21 cellular contexts compared by ENCODE assay signal in the genomic region with DNA sequence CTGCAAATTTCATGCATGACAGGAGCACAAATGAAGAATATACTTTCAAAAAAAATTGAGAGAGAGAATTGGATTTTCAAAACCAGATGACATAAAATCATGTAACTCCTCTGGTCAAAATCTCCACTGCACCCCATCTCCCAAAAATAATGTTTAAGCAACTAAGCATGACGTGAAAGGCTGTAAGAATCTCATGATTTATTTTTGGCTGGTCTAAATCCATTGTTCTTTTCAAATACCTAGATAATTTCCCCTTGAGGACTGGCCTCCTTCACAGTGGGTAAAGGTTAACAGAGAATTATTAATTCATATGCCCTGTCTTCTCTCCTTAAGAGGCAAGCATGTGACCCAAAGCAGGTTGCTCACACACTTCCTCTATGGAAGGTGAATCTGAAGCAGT.
"Had no signal": no experiment of that assay in that cellular context is flagged by ENCODE, and none has a peak within 500 bp of the region (broad histone marks: within the 10 kb centered on the region; RNA-seq: fewer than 3 reads in every experiment).

No MANE protein-coding gene starts in this region.

- ATAC-seq: activated CD8-positive, alpha-beta T cell treated with anti-CD3 and anti-CD28 coated beads, Interleukin-2, amount 10 ng/mL, durations not matched to agents 7 days and 5 days; activated naive CD4-positive, alpha-beta T cell treated with anti-CD3 and anti-CD28 coated beads, Interleukin-2, amount 50 U/mL, for 72 hours; activated T-helper 17 cell treated with anti-CD3 and anti-CD28 coated beads, Interleukin-2, amount 50 U/mL, for 72 hours; effector memory CD8-positive, alpha-beta T cell; heart right ventricle; left lobe of liver; naive thymus-derived CD4-positive, alpha-beta T cell had no signal

- H3K36me3 ChIP-seq: ovary, prostate gland, vagina had no signal

- H3K4me3 Mint-ChIP-seq: activated CD8-positive, alpha-beta T cell treated with anti-CD3 and anti-CD28 coated beads, Interleukin-2, amount 10 ng/mL, durations not matched to agents 7 days and 5 days; activated T-helper 17 cell treated with anti-CD3 and anti-CD28 coated beads, Interleukin-2, amount 50 U/mL, for 72 hours; central memory CD8-positive, alpha-beta T cell; effector memory CD8-positive, alpha-beta T cell; naive thymus-derived CD4-positive, alpha-beta T cell; type B pancreatic cell had no signal

- H3K27ac ChIP-seq: heart right ventricle, ovary, prostate gland, spleen, testis, vagina had no signal

- H3K27ac Mint-ChIP-seq: activated CD8-positive, alpha-beta T cell treated with anti-CD3 and anti-CD28 coated beads, Interleukin-2, amount 10 ng/mL, durations not matched to agents 7 days and 5 days; activated T-helper 17 cell treated with anti-CD3 and anti-CD28 coated beads, Interleukin-2, amount 50 U/mL, for 72 hours had no signal

- H3K36me3 Mint-ChIP-seq: type B pancreatic cell had no signal

- H3K4me1 Mint-ChIP-seq: activated T-helper 17 cell treated with anti-CD3 and anti-CD28 coated beads, Interleukin-2, amount 50 U/mL, for 72 hours; central memory CD8-positive, alpha-beta T cell had no signal

- DNase-seq: activated CD4-positive, alpha-beta T cell treated with anti-CD3 and anti-CD28 coated beads for 1 hour; activated CD4-positive, alpha-beta T cell treated with anti-CD3 and anti-CD28 coated beads, Interleukin-2, amount 50 U/mL, for 1 hour; activated CD8-positive, alpha-beta T cell treated with anti-CD3 and anti-CD28 coated beads, Interleukin-2, amount 10 ng/mL, durations not matched to agents 7 days and 5 days; effector memory CD8-positive, alpha-beta T cell; foreskin fibroblast; heart right ventricle; kidney; naive thymus-derived CD4-positive, alpha-beta T cell; ovary; spleen; stimulated activated CD4-positive, alpha-beta T cell treated with anti-CD3 and anti-CD28 coated beads, Interleukin-4, amount 100 ng/mL, for 1 hour; stimulated activated naive CD4-positive, alpha-beta T cell; testis had no signal

- H3K27me3 ChIP-seq: heart right ventricle, ovary, spleen, testis, vagina had no signal

- H3K27me3 Mint-ChIP-seq: activated T-helper 17 cell treated with anti-CD3 and anti-CD28 coated beads, Interleukin-2, amount 50 U/mL, for 72 hours; central memory CD8-positive, alpha-beta T cell; effector memory CD8-positive, alpha-beta T cell; naive thymus-derived CD4-positive, alpha-beta T cell; type B pancreatic cell had no signal

- H3K9me3 ChIP-seq: heart right ventricle, ovary, prostate gland, spleen, testis, vagina had no signal

- H3K4me3 ChIP-seq: heart right ventricle, lung, ovary, prostate gland, spleen, testis, vagina had no signal

- H3K4me1 ChIP-seq: heart right ventricle, prostate gland, spleen, testis, vagina had no signal

- H3K9me3 Mint-ChIP-seq: activated naive CD4-positive, alpha-beta T cell treated with anti-CD3 and anti-CD28 coated beads, Interleukin-2, amount 50 U/mL, for 72 hours; activated T-helper 17 cell treated with anti-CD3 and anti-CD28 coated beads, Interleukin-2, amount 50 U/mL, for 72 hours; central memory CD8-positive, alpha-beta T cell; effector memory CD8-positive, alpha-beta T cell had no signal
